ENCODE assay signal across 8 cellular contexts in the genomic region with DNA sequence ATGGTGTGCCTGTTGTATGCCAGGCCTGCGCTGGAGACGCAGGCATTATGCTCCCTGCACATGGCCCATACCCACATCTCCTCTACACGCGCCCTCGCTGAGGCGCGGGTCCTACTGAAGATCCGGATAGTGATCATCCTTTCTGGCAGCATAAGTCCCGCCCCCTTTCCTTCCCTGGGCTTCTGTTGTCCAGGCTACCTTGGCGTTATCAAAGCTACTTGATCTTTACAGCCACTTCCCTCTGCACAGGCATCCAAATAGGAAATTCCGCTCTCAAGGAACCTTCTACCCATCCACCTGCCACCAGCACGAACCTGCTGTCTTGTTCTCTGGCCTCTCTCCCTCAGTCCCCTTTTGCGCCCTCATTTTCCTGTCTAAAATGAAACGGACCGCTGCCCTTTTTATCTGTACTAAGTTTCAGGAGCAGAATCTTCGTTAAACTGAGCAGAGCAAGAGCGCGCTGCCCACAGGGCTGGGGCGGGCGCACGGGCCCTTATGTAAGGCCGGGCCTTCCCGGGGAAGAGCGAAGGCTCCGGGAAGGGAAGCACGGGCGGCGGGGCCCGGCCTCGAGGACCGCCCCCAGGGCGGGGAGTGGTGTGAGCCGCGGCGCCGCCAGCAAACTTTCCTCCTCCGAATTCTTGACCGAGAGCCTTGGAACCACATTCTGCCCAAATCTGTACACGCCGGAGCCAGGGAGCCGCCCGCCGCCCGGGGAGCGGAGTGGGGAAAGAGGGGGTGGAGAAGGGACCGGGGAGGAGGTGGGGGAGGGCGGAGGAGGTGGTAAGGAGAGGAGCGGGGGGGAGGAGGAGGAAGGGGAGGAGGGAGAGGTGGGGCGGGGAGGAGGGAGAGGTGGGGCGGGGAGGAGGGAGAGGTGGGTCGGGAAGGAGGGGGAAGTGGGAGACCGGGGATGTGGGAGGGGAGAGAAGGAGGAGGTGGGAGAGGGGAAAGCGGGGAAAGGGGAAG. TPM values are rescaled to one million over a fixed set of nuclear protein-coding genes. Genes with fewer than 3 reads are reported as not detected.
DNase-seq lines count a peak whose midpoint lies in the region; ATAC-seq, FAIRE-seq and TF ChIP-seq lines count a peak whose summit lies in the region.

No MANE protein-coding gene starts in this region.

- ATAC-seq in GM19025 (IDR thresholded peaks at IDR 0.05; ENCODE audit: low read depth, unreplicated experiment) (peak; percentile 53), left cardiac atrium (peak; percentile 92 to 94), pancreas (peak; percentile 85 to 93 (median 88))

- no peaks in the 10 kb centered on the region for H3K9me3 ChIP-seq in HUES6 (ENCODE audit: control insufficient read depth, insufficient read depth, low read depth, low read length)
- H3K9me3 ChIP-seq in SJSA1 (replicated peaks), result no peaks in the 10 kb centered on the region
- H3K9me3 ChIP-seq in pancreas, result no peaks in the 10 kb centered on the region

- 9 to 12% methylated on average over 39 to 53 of the region's 53 CpGs for WGBS in pancreas, 2 donors

- H3K9ac ChIP-seq in HUES6 (ENCODE audit: low read length), result peak overlapping the region; percentile 7

- peak; percentile 32 for FAIRE-seq in pancreas (lab: Jason Lieb, UNC)

- peak overlapping the region; percentile 65 for H3K4me3 ChIP-seq in HUES6 (ENCODE audit: low read depth, low read length)
- H3K4me3 ChIP-seq in SJSA1, result peak overlapping the region; percentile 53
- H3K4me3 ChIP-seq in pancreas, result peak overlapping the region; percentile 14 to 61 (median 43)

- TF ChIP-seq CTCF in pancreas (IDR thresholded peaks at IDR 0.05), result no peak

- intact Hi-C loops in left cardiac atrium (cut with DNase I), result no loop called here
- intact Hi-C loops in pancreas (cut with DNase I), result no loop called here

- H3K36me3 ChIP-seq in HUES6 (ENCODE audit: control insufficient read depth, insufficient read depth, low read length), result no peaks in the 10 kb centered on the region
- no peaks in the 10 kb centered on the region for H3K36me3 ChIP-seq in SJSA1
- no peaks in the 10 kb centered on the region for H3K36me3 ChIP-seq in pancreas

- H3K27me3 ChIP-seq in HUES6 (ENCODE audit: control insufficient read depth, insufficient read depth, low read length) (peaks cover 30% of the 10 kb centered on the region), SJSA1 (replicated peaks) (no peaks in the 10 kb centered on the region), pancreas (no peaks in the 10 kb centered on the region)

- peak; percentile 79 to 80 for DNase-seq in AML-193 (lab: John Stamatoyannopoulos, UW)
- peak; percentile 66 to 72 for DNase-seq in SJSA1 (ENCODE audit: low read depth in 1 of 2, low spot score in 2 of 2)
- DNase-seq in left cardiac atrium, result peak; percentile 91
- DNase-seq in pancreas, result peak; percentile 81 to 91 (median 86)
- no peak for DNase-seq in NCI-H2196 (lab: John Stamatoyannopoulos, UW; ENCODE audit: unreplicated experiment)

- H3K27ac ChIP-seq in HUES6 (ENCODE audit: low read depth, low read length) (no peak overlapping the region), SJSA1 (peak overlapping the region; percentile 26), angular gyrus (ENCODE audit: low read depth, low read length) (peak overlapping the region; percentile 98), pancreas (peak overlapping the region; percentile 81 to 96 (median 92))

- H3K4me1 ChIP-seq in HUES6 (ENCODE audit: control insufficient read depth, insufficient read depth, low read length), result peaks cover 15% of the 10 kb centered on the region
- peaks cover 15% of the 10 kb centered on the region for H3K4me1 ChIP-seq in SJSA1 (replicated peaks)
- peaks cover 0 to 8% (median 4%) of the 10 kb centered on the region in 3 donors for H3K4me1 ChIP-seq in pancreas

RNA-seq across cellular contexts. Expression of gene UBE2L5, which starts 0.9 kb away (rescaled TPM):
- total RNA-seq in SJSA1 (2014; rRNA removed; shearing (Covaris generic)), result not detected in 2 replicates
- total RNA-seq in left cardiac atrium, result not detected
- not detected for total RNA-seq in pancreas
- polyA plus RNA-seq in pancreas, result under 1 TPM in 1 of 2 donors, not detected in 1; 0.02 TPM

RNA-seq across cellular contexts. Expression of gene HMGB1, which starts 44.4 kb away (rescaled TPM):
- 710 and 801 TPM in 2 replicates for total RNA-seq in SJSA1 (2014; rRNA removed; shearing (Covaris generic))
- total RNA-seq in left cardiac atrium, result 100 to 1,000 TPM; 168 to 184 TPM
- total RNA-seq in pancreas, result 100 to 1,000 TPM in 1 of 6 donors, 10 to 100 TPM in 5; 53.5 to 116 (median 75.7) TPM
- polyA plus RNA-seq in pancreas, result 100 to 1,000 TPM; 101 to 196 TPM
